2 cellular contexts compared by ENCODE assay signal in genomic region chr6:90221403-90221802, GRCh38.
TF ChIP-seq lines count a peak whose summit lies in the region.

No MANE protein-coding gene starts in this region.

TF ChIP-seq in HCT116, 20 proteins besides CTCF, POLR2A, EP300 and RAD21:
- no peak for TF ChIP-seq EZH2 (IDR thresholded peaks at IDR 0.05)
- TF ChIP-seq ZFX (IDR thresholded peaks at IDR 0.05): no peak
- no peak for TF ChIP-seq YY1 (IDR thresholded peaks at IDR 0.05; ENCODE audit: extremely low read depth, insufficient replicate concordance, low read depth, low read length)
- TF ChIP-seq CEBPB (IDR thresholded peaks at IDR 0.05; ENCODE audit: low read depth): no peak
- no peak for TF ChIP-seq CBX3 (IDR thresholded peaks at IDR 0.05; ENCODE audit: low read depth)
- no peak for TF ChIP-seq EGR1 (IDR thresholded peaks at IDR 0.05; ENCODE audit: low read depth)
- no peak for TF ChIP-seq FOSL1 (IDR thresholded peaks at IDR 0.05; ENCODE audit: low read depth)
- no peak for TF ChIP-seq SP1 (IDR thresholded peaks at IDR 0.05; ENCODE audit: low read depth)
TF ChIP-seq in HCT116: peak in this region for 0.

TF ChIP-seq in K562, 482 proteins besides CTCF, POLR2A, EP300 and RAD21:
- TF ChIP-seq AFF1 (IDR thresholded peaks at IDR 0.05; ENCODE audit: low read depth in 1 of 2, partially characterized antibody in 2 of 2) (peak in 1 of 2 experiments; percentile 26), STAG1 (CRISPR knock-in tag; IDR thresholded peaks at IDR 0.05; ENCODE audit: borderline replicate concordance) (no peak), MEIS2 (IDR thresholded peaks at IDR 0.05; ENCODE audit: partially characterized antibody) (peak; percentile 65)
